In genomic region chr5:37568018-37568753, GRCh38 we compare ENCODE assay signal across 21 cellular contexts.
"Had no signal": no experiment of that assay in that cellular context is flagged by ENCODE, and none has a peak within 500 bp of the region (broad histone marks: within the 10 kb centered on the region; RNA-seq: fewer than 3 reads in every experiment).

No MANE protein-coding gene starts in this region.

- H3K4me3 ChIP-seq: cardiac muscle cell had no signal

- H3K27ac ChIP-seq: brain microvascular endothelial cell, cardiac muscle cell had no signal

- H3K27me3 ChIP-seq: brain microvascular endothelial cell, cardiac muscle cell had no signal

- H3K36me3 ChIP-seq: brain microvascular endothelial cell, cardiac muscle cell had no signal

- ATAC-seq: activated CD4-positive, CD25-positive, alpha-beta regulatory T cell treated with anti-CD3 and anti-CD28 coated beads, Interleukin-2, amount 50 U/mL, for 24 hours; activated CD8-positive, alpha-beta T cell treated with anti-CD3 and anti-CD28 coated beads for 36 hours; activated T-cell treated with anti-CD3 and anti-CD28 coated beads, Interleukin-2, amount 50 U/mL, for 72 hours; PC-3 had no signal

- DNase-seq: activated CD4-positive, alpha-beta T cell treated with anti-CD3 and anti-CD28 coated beads for 4 hours; activated CD8-positive, alpha-beta memory T cell treated with anti-CD3 and anti-CD28 coated beads, Interleukin-2, amount 50 U/mL, for 4 hours; activated CD8-positive, alpha-beta T cell treated with anti-CD3 and anti-CD28 coated beads for 36 hours; activated gamma-delta T cell treated with Interleukin-2 at 50 U/mL for 16 hours; activated naive CD4-positive, alpha-beta T cell treated with anti-CD3 and anti-CD28 coated beads, Interleukin-2, amount 10 ng/mL, durations not matched to agents 7 days and 5 days; activated naive CD8-positive, alpha-beta T cell treated with anti-CD3 and anti-CD28 coated beads for 36 hours; activated T-cell treated with anti-CD3 and anti-CD28 coated beads, Interleukin-2, amount 50 U/mL, for 72 hours; brain microvascular endothelial cell; KG1; NCI-H1092; NCI-H1436; NCI-H1694 treated with DMSO at 0.1 percent for 48 hours; NCI-H2029 treated with DMSO at 0.1 percent for 48 hours; NCI-H345; NCI-H510A; NCI-H526 treated with DMSO at 0.1 percent for 48 hours; NCI-H82; PC-3; SHP77 treated with DMSO at 0.1 percent for 48 hours had no signal
